ENCODE assay signal across 8 cellular contexts in the genomic region with DNA sequence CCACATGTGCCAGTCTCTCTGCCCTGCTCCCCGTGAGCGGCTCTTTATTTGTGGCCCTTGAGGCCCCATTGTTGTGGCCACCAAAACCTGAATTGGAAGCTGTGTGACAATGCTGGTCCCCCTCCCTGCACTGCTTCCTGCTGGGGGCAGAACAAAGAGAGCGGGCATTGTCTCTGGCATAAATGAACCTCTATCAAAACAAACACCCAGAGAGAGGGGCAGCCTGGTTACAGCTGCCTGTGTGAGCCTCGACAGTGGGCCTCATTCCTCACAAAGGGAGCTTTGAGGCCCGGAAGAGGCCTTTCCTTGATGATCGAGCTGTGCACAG.
A peak's percentile ranks its signal among the peaks of the same experiment; 100 is the strongest.
DNase-seq lines count a peak whose midpoint lies in the region; ATAC-seq and TF ChIP-seq lines count a peak whose summit lies in the region.

No MANE protein-coding gene starts in this region.

- H3K9me3 ChIP-seq in ascending aorta, result no peaks in the 10 kb centered on the region

- no peak for TF ChIP-seq CTCF in ascending aorta (IDR thresholded peaks at IDR 0.05)

- no peak for ATAC-seq in GM18502 (IDR thresholded peaks at IDR 0.05; ENCODE audit: poor library complexity, unreplicated experiment)

- intact Hi-C loops in ascending aorta (cut with DNase I), result no loop called here

- peak; percentile 63 for DNase-seq in Jurkat, Clone E6-1 (ENCODE audit: low read depth, low spot score)
- DNase-seq in ascending aorta (ENCODE audit: low spot score in 2 of 2) (no peak), middle frontal gyrus (ENCODE audit: extremely low spot score, low spot score) (peak; percentile 52), hepatic stellate cell (ENCODE audit: low spot score) (no peak), DMS79 treated with DMSO at 0.1 percent for 48 hours (lab: John Stamatoyannopoulos, UW) (no peak), NCI-H2107 treated with DMSO at 0.1 percent for 48 hours (lab: John Stamatoyannopoulos, UW; ENCODE audit: unreplicated experiment) (no peak)

- no peaks in the 10 kb centered on the region for H3K36me3 ChIP-seq in ACC112 (ENCODE audit: insufficient read depth, low read length)
- H3K36me3 ChIP-seq in ascending aorta, result no peaks in the 10 kb centered on the region

- H3K4me3 ChIP-seq in ACC112 (ENCODE audit: low read depth, low read length) (peak overlapping the region; percentile 41), ascending aorta (peak overlapping the region in 1 of 2 donors; percentile 46)
- peak overlapping the region; percentile 15 for H3K4me3 ChIP-seq in Jurkat, Clone E6-1 (ENCODE audit: low read length)

- H3K27me3 ChIP-seq in ACC112 (ENCODE audit: insufficient read depth, low read length) (no peaks in the 10 kb centered on the region), ascending aorta (no peaks in the 10 kb centered on the region)

- H3K79me2 ChIP-seq in ACC112 (ENCODE audit: control insufficient read depth, insufficient read depth, low read length, unreplicated experiment), result peaks cover 64% of the 10 kb centered on the region

- H3K4me1 ChIP-seq in ACC112 (ENCODE audit: control insufficient read depth, insufficient read depth, low read length, unreplicated experiment) (peaks cover 44% of the 10 kb centered on the region), ascending aorta (peaks cover 20 to 51% of the 10 kb centered on the region in 2 donors)

- peak overlapping the region; percentile 45 for H3K27ac ChIP-seq in ACC112 (ENCODE audit: low read depth, low read length)
- H3K27ac ChIP-seq in ascending aorta, result peak overlapping the region; percentile 44 to 53

- H2AFZ ChIP-seq in ACC112 (ENCODE audit: low read length, unreplicated experiment), result no peak overlapping the region

Comparison
In these comparisons a context has a peak if more than half of its experiments do, and no peak if none do; other contexts are left out.
1. DNase-seq: peak in Jurkat, Clone E6-1 (single experiment) and middle frontal gyrus (single experiment); none in ascending aorta (0 of 2), hepatic stellate cell (single experiment), DMS79 treated with DMSO at 0.1 percent for 48 hours (single experiment) and NCI-H2107 treated with DMSO at 0.1 percent for 48 hours (single experiment).